In the genomic region with DNA sequence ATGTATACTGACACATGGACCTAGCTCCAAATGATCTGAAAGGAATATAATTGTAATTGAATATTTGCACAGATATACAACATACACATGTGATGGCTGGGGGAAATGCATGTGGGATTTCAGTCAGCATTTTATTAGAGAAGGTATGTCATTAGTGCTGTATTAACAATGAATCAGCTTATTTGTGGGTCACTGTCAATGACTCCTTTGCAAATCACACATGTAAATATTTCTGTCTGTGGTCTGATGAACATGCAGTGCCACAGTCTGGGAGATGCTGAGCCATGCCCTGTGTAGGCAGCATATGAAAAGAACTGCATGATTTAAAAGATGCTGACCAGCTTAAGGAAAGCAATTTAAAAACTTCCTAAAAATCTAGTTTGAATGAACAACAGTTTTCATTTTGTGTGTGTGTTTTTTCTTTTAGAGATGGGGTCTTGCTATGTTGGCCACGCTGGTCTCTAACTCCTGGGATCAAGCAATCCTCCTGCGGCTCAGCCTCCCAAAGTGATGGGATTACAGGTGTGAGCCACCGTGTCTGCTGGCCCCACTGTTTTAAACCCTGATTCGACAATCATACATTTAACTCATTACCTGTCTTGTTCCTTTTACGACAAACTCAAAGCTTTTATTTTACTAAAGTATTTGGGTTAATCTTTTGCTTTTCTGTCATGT, we compare ENCODE assay signal across 9 cellular contexts. TPM values are rescaled to one million over a fixed set of nuclear protein-coding genes. Genes with fewer than 3 reads are reported as not detected.
A peak's percentile ranks its signal among the peaks of the same experiment; 100 is the strongest.
DNase-seq lines count a peak whose midpoint lies in the region; TF ChIP-seq lines count a peak whose summit lies in the region.
"Had no signal": no experiment of that assay in that cellular context is flagged by ENCODE, and none has a peak within 500 bp of the region (broad histone marks: within the 10 kb centered on the region; RNA-seq: fewer than 3 reads in every experiment).

No MANE protein-coding gene starts in this region.

- H3K27ac Mint-ChIP-seq in activated CD4-positive, alpha-beta memory T cell treated with anti-CD3 and anti-CD28 coated beads, Interleukin-2, amount 10 ng/mL, durations not matched to agents 7 days and 5 days: no peak overlapping the region

- H3K27me3 ChIP-seq in prostate gland (replicated peaks; ENCODE audit: insufficient read depth): no peaks in the 10 kb centered on the region

- POLR2A ChIA-PET in HEK293 (lab: Yijun Ruan, JAX): no interaction called here
- POLR2A ChIA-PET in activated CD4-positive, alpha-beta memory T cell treated with anti-CD3 and anti-CD28 coated beads, Interleukin-2, amount 10 ng/mL, durations not matched to agents 7 days and 5 days (lab: Charles Lee): interaction anchor here (1.2 to 1.5 kb wide), 2 partner anchors 11 to 28 kb away, joined by 3 read pairs; no protein-coding TSS in a partner anchor

- no peak for DNase-seq in activated CD4-positive, alpha-beta memory T cell treated with anti-CD3 and anti-CD28 coated beads, Interleukin-2, amount 10 ng/mL, durations not matched to agents 7 days and 5 days
- DNase-seq in fibroblast of mammary gland (ENCODE audit: low read depth) (peak; percentile 42), prostate gland (ENCODE audit: low spot score) (no peak), amniotic stem cell (lab: John Stamatoyannopoulos, UW) (no peak), cerebellar nuclear complex (lab: John Stamatoyannopoulos, UW) (no peak), DMS153 treated with DMSO at 0.1 percent for 48 hours (lab: John Stamatoyannopoulos, UW; ENCODE audit: unreplicated experiment) (no peak)
- DNase-seq in activated CD4-positive, CD25-positive, alpha-beta regulatory T cell (lab: John Stamatoyannopoulos, UW): no peak
- DNase-seq: GDM1 had no signal

- TF ChIP-seq POLR2A in prostate gland (IDR thresholded peaks at IDR 0.05): no peak

- WGBS in prostate gland: 81% methylated on average over 5 of the region's 5 CpGs

- H3K4me1 ChIP-seq in HEK293 (ENCODE audit: control insufficient read depth, insufficient read depth, low read length) (no peaks in the 10 kb centered on the region), prostate gland (replicated peaks) (no peaks in the 10 kb centered on the region)

- H3K9me3 ChIP-seq in HEK293 (ENCODE audit: control insufficient read depth, insufficient read depth, low read depth, low read length) (no peaks in the 10 kb centered on the region), prostate gland (no peaks in the 10 kb centered on the region)

- CTCF ChIA-PET in HEK293 (lab: Yijun Ruan, JAX): interaction anchor here (0.6 kb wide), 1 partner anchor 22 kb away, joined by 4 read pairs; no protein-coding TSS in a partner anchor
- CTCF ChIA-PET in activated CD4-positive, alpha-beta memory T cell treated with anti-CD3 and anti-CD28 coated beads, Interleukin-2, amount 10 ng/mL, durations not matched to agents 7 days and 5 days (lab: Charles Lee): interaction anchor here (0.6 to 0.8 kb wide), 2 partner anchors 75 to 130 kb away, joined by 3 read pairs; no protein-coding TSS in a partner anchor

- TF ChIP-seq CTCF in HEK293 (tag by site-specific recombination; IDR thresholded peaks at IDR 0.05) (no peak), fibroblast of mammary gland (conservative IDR thresholded peaks at IDR 0.05; ENCODE audit: control insufficient read depth, insufficient read depth, low read depth, low read length) (no peak), prostate gland (IDR thresholded peaks at IDR 0.05) (no peak)

- H3K27ac ChIP-seq in HEK293 (ENCODE audit: extremely low read depth, low read depth, low read length): no peak overlapping the region
- peak overlapping the region; percentile 94 to 96 for H3K27ac ChIP-seq in prostate gland

- intact Hi-C loops in prostate gland (cut with DNase I): loop anchor here (5.0 to 10.0 kb wide), 2 partner anchors 60 to 513 kb away; no protein-coding TSS in a partner anchor

- H3K36me3 ChIP-seq in HEK293 (ENCODE audit: control insufficient read depth in 2 of 2, insufficient read depth in 1 of 2, low read length in 2 of 2) (no peaks in the 10 kb centered on the region), prostate gland (no peaks in the 10 kb centered on the region)

- H3K4me3 ChIP-seq in HEK293 (ENCODE audit: low read depth, low read length): no peak overlapping the region
- peak overlapping the region; percentile 75 for H3K4me3 ChIP-seq in fibroblast of mammary gland (ENCODE audit: control insufficient read depth, low read depth, low read length)
- peak overlapping the region in 1 of 2 donors; percentile 75 for H3K4me3 ChIP-seq in prostate gland

- H3K36me3 Mint-ChIP-seq in activated CD4-positive, alpha-beta memory T cell treated with anti-CD3 and anti-CD28 coated beads, Interleukin-2, amount 10 ng/mL, durations not matched to agents 7 days and 5 days (ENCODE audit: low read depth): no peaks in the 10 kb centered on the region

- H3K4me3 Mint-ChIP-seq in activated CD4-positive, alpha-beta memory T cell treated with anti-CD3 and anti-CD28 coated beads, Interleukin-2, amount 10 ng/mL, durations not matched to agents 7 days and 5 days: peak overlapping the region; percentile 58

- peaks cover 28% of the 10 kb centered on the region for H3K27me3 Mint-ChIP-seq in activated CD4-positive, alpha-beta memory T cell treated with anti-CD3 and anti-CD28 coated beads, Interleukin-2, amount 10 ng/mL, durations not matched to agents 7 days and 5 days

- no peaks in the 10 kb centered on the region for H3K9me3 Mint-ChIP-seq in activated CD4-positive, alpha-beta memory T cell treated with anti-CD3 and anti-CD28 coated beads, Interleukin-2, amount 10 ng/mL, durations not matched to agents 7 days and 5 days

- peaks cover 9% of the 10 kb centered on the region for H3K4me1 Mint-ChIP-seq in activated CD4-positive, alpha-beta memory T cell treated with anti-CD3 and anti-CD28 coated beads, Interleukin-2, amount 10 ng/mL, durations not matched to agents 7 days and 5 days

TF ChIP-seq in HEK293, 187 proteins besides CTCF, POLR2A, EP300 and RAD21:
- TF ChIP-seq, protein P1, sequence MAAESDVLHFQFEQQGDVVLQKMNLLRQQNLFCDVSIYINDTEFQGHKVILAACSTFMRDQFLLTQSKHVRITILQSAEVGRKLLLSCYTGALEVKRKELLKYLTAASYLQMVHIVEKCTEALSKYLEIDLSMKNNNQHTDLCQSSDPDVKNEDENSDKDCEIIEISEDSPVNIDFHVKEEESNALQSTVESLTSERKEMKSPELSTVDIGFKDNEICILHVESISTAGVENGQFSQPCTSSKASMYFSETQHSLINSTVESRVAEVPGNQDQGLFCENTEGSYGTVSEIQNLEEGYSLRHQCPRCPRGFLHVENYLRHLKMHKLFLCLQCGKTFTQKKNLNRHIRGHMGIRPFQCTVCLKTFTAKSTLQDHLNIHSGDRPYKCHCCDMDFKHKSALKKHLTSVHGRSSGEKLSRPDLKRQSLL (tag by site-specific recombination; IDR thresholded peaks at IDR 0.05): no peak
- no peak for TF ChIP-seq ZFP69B (tag by site-specific recombination; IDR thresholded peaks at IDR 0.05)
- TF ChIP-seq ZNF248 (tag by site-specific recombination; IDR thresholded peaks at IDR 0.05): no peak
- no peak for TF ChIP-seq ZNF19 (tag by site-specific recombination; IDR thresholded peaks at IDR 0.05; ENCODE audit: low read depth)
- no peak for TF ChIP-seq ZSCAN16 (tag by site-specific recombination; IDR thresholded peaks at IDR 0.05)
- TF ChIP-seq ZNF121 (tag by site-specific recombination; IDR thresholded peaks at IDR 0.05): peak; percentile 77; the same call in 1 of the 2 replicates
- no peak for TF ChIP-seq ZNF76 (tag by site-specific recombination; IDR thresholded peaks at IDR 0.05; ENCODE audit: borderline replicate concordance, low read depth)
- no peak for TF ChIP-seq SETDB1 (IDR thresholded peaks at IDR 0.05; ENCODE audit: insufficient read length, low read length)

RNA-seq across cellular contexts. Expression of a gene that starts 0.8 kb away (rescaled TPM):
- under 1 TPM; 0.60 to 0.78 TPM for total RNA-seq in activated CD4-positive, alpha-beta memory T cell treated with anti-CD3 and anti-CD28 coated beads, Interleukin-2, amount 10 ng/mL, durations not matched to agents 7 days and 5 days
- total RNA-seq in prostate gland: 1 to 10 TPM; 5.9 to 7.2 TPM
